Comparison of ENCODE assay signal across 25 cellular contexts in the genomic region with DNA sequence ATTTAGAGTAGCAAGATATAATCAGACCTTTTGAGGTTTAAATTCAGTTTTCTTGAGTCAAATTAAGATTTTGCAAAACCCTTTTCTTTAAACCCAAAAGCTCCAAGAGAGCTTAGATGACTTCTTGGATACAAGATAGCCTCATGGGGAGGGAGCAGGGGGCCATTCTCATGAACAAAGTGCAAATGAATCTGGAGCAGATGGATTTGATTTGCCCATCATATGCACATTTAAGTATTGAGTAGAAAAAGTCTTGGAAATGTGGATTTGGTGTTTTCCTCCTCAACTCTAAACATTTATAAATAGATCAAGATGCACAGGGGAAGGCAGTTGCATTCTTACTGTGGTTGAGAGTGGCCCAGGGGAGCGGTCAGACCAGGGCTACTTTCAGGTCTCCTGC.
"Had no signal": no experiment of that assay in that cellular context is flagged by ENCODE, and none has a peak within 500 bp of the region (broad histone marks: within the 10 kb centered on the region; RNA-seq: fewer than 3 reads in every experiment).

No MANE protein-coding gene starts in this region.

- DNase-seq: hippocampal formation; kidney; left colon; left lung; lower lobe of right lung; mesendoderm; naive B cell; natural killer cell; nephron progenitor cell; nucleus accumbens; pancreas; posterior cingulate gyrus; retina; right cardiac atrium; stimulated activated CD4-positive, alpha-beta T cell treated with anti-CD3 and anti-CD28 coated beads, Interleukin-12 subunit alpha, Interleukin-12 subunit beta, amount 100 ng/mL, for 4 hours; stimulated activated CD4-positive, alpha-beta T cell treated with anti-CD3 and anti-CD28 coated beads, Interleukin-15, amount 100 ng/mL, for 24 hours; stimulated activated CD4-positive, alpha-beta T cell treated with anti-CD3 and anti-CD28 coated beads, Interleukin-4, amount 100 ng/mL, for 1 hour; stimulated activated naive CD4-positive, alpha-beta T cell; stimulated activated naive CD8-positive, alpha-beta T cell treated with anti-CD3 and anti-CD28 coated beads, Interleukin-15, amount 100 ng/mL, for 72 hours; substantia nigra; uterus had no signal

- H3K27me3 ChIP-seq: left lung, pancreas, tibial nerve, uterus had no signal

- H3K4me1 ChIP-seq: left lung, lower lobe of right lung, pancreas, prostate gland, tibial nerve, uterus had no signal

- ATAC-seq: left colon; left lung; lower lobe of right lung; pancreas; right cardiac atrium; sciatic nerve; stimulated activated naive CD8-positive, alpha-beta T cell treated with anti-CD3 and anti-CD28 coated beads, Interleukin-15, amount 100 ng/mL, for 72 hours had no signal

- H3K4me3 ChIP-seq: left lung, lower lobe of right lung, pancreas, prostate gland, skin epidermis, tibial nerve, uterus had no signal

- H3K9me3 ChIP-seq: pancreas, prostate gland, uterus had no signal

- H3K36me3 ChIP-seq: left lung, lower lobe of right lung, pancreas, prostate gland, tibial nerve, uterus had no signal

- H3K27ac ChIP-seq: left lung, lower lobe of right lung, pancreas, prostate gland, skin epidermis, tibial nerve, uterus had no signal
